ENCODE assay signal across 9 cellular contexts in the genomic region with DNA sequence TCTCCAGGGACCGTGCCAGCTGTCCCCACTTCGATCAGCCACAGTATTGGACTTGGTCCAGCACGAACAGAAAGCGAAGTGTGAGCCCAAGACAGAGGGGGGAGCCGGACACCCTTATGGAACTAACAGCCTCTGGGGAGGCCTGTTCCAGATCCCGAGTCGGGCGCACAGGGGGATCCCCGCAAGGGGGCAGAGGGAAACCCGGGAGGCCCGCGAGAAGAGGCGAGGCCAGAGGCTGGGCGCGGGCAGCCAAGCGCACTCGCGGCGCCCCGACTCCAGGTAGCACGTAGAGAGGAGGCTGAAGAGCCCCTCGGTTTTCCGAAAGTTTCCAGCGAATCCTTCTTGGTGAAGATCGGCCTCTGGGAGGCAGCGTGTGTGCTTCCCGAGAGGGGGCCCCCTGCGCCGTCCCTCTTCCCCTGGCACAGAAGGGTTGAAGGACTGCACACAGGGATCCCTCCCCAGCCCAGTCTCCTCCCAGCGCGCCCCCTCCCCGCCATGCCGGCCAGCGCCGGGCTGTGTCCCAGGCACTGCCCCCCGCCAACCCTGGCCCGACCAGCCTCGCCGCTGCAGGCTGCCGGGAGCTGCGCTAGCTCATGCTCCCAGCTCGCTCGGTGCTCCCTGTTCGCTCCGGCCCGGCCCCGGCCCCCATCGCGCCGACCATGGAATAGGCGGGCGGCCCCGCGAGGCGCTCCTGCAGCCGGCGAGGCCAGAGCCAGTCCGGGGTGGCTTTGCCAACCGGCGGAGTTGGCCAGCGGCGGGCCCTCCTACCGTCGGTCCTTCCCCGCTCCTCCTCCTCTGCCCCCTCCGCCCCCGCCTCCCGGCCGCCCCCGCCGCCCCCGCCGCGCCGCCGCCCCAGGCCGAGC. TPM values are rescaled to one million over a fixed set of nuclear protein-coding genes. Genes with fewer than 3 reads are reported as not detected.
DNase-seq lines count a peak whose midpoint lies in the region; ATAC-seq and TF ChIP-seq lines count a peak whose summit lies in the region.
"Had no signal": no experiment of that assay in that cellular context is flagged by ENCODE, and none has a peak within 500 bp of the region (broad histone marks: within the 10 kb centered on the region; RNA-seq: fewer than 3 reads in every experiment).

No MANE protein-coding gene starts in this region.

- WGBS in gastroesophageal sphincter (ENCODE audit: low coverage in 1 of 2), 2 donors, result 0% methylated on average over 16 of the region's 77 CpGs; no CpG with 5 or more reads in 1 of the 2 donors

- ATAC-seq in GM19397 (IDR thresholded peaks at IDR 0.05; ENCODE audit: unreplicated experiment), result peak; percentile 8
- peak; percentile 44 for ATAC-seq in gastroesophageal sphincter
- ATAC-seq in HG03442 (IDR thresholded peaks at IDR 0.05; ENCODE audit: unreplicated experiment), result no peak

- TF ChIP-seq EP300 in gastroesophageal sphincter (IDR thresholded peaks at IDR 0.05), result no peak

- DNase-seq in NCI-H510A treated with DMSO at 0.1 percent for 48 hours (lab: John Stamatoyannopoulos, UW) (peak; percentile 82), NCI-H2107 (lab: John Stamatoyannopoulos, UW) (no peak), GM10248 (ENCODE audit: extremely low spot score) (no peak)
- no peak for DNase-seq in effector CD8-positive, alpha-beta T cell (lab: John Stamatoyannopoulos, UW)

- POLR2A ChIA-PET in GM10248 (lab: Yijun Ruan, JAX), result no interaction called here

- H2AFZ ChIP-seq in neuron (ENCODE audit: low read depth, low read length), result peak overlapping the region; percentile 54

- H3K4me3 ChIP-seq in gastroesophageal sphincter, result peak overlapping the region; percentile 44 to 65
- H3K4me3 ChIP-seq in neuron (ENCODE audit: low read length), result peak overlapping the region; percentile 47

- H3K27me3 ChIP-seq in gastroesophageal sphincter (peaks cover 12% of the 10 kb centered on the region), neuron (ENCODE audit: insufficient read depth, low read length) (peaks cover 45% of the 10 kb centered on the region)

- H3K27ac ChIP-seq in gastroesophageal sphincter, result peak overlapping the region in 3 of 4 donors; percentile 55 to 74 (median 71)

- TF ChIP-seq POLR2A in gastroesophageal sphincter (IDR thresholded peaks at IDR 0.05), result no peak

- H3K36me3 ChIP-seq in gastroesophageal sphincter (no peaks in the 10 kb centered on the region), neuron (ENCODE audit: insufficient read depth, low read length) (no peaks in the 10 kb centered on the region)

- TF ChIP-seq CTCF in gastroesophageal sphincter (IDR thresholded peaks at IDR 0.05) (peak in 2 of 4 experiments; percentile 4 to 41), GM10248 (IDR thresholded peaks at IDR 0.05; ENCODE audit: control extremely low read depth, extremely low read depth, low read depth, missing control alignments) (no peak)

- H3K9me3 ChIP-seq in gastroesophageal sphincter (no peaks in the 10 kb centered on the region), neuron (ENCODE audit: low read length) (no peaks in the 10 kb centered on the region)

- CTCF ChIA-PET in GM10248 (lab: Yijun Ruan, JAX), result interaction anchor here (0.6 kb wide), 1 partner anchor 52 kb away, joined by 3 read pairs; no protein-coding TSS in a partner anchor

- H3K4me1 ChIP-seq in gastroesophageal sphincter (peaks cover 0 to 42% (median 15%) of the 10 kb centered on the region in 3 donors), neuron (ENCODE audit: insufficient read depth, low read length) (no peaks in the 10 kb centered on the region)

RNA-seq across cellular contexts. Expression of a gene that starts 0.6 kb away (rescaled TPM):
- 10 to 100 TPM in 1 of 4 donors, 1 to 10 TPM in 3; 2.7 to 13.5 (median 5.5) TPM for total RNA-seq in gastroesophageal sphincter
- total RNA-seq: HT1080 had no signal
